In the genomic region with DNA sequence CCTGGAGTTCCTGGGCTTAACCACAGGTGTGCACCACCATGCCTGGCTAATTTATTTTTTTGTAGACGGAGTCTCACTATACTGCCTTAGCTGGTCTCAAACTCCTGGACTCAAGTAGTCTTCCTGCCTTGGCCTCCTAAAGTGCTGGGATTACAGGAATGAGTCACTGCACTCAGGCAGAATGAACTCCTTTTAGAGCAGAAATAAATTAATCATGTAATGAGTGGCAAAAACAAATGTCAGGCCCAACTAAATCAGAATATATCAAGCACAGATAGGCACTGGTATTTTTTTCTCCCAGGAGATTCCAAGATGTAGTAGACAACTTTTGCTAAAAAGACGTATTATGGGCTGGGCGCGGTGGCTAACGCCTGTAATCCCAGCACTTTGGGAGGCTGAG, we compare ENCODE assay signal across 11 cellular contexts. TPM values are rescaled to one million over a fixed set of nuclear protein-coding genes. Genes with fewer than 3 reads are reported as not detected.
DNase-seq lines count a peak whose midpoint lies in the region; ATAC-seq, FAIRE-seq and TF ChIP-seq lines count a peak whose summit lies in the region.
"Had no signal": no experiment of that assay in that cellular context is flagged by ENCODE, and none has a peak within 500 bp of the region (broad histone marks: within the 10 kb centered on the region; RNA-seq: fewer than 3 reads in every experiment).

No MANE protein-coding gene starts in this region.

- FAIRE-seq in HepG2 (lab: Jason Lieb, UNC): no peak

- H3K27ac ChIP-seq in HepG2 (ENCODE audit: extremely low read length, insufficient read depth, low read length): peak overlapping the region; percentile 23
- H3K27ac ChIP-seq in right lobe of liver: no peak overlapping the region
- H3K27ac ChIP-seq: transverse colon had no signal

- TF ChIP-seq RAD21 in HepG2 (CRISPR knock-in tag; IDR thresholded peaks at IDR 0.05): no peak

- 96% methylated on average over 5 of the region's 5 CpGs for WGBS in HepG2 (ENCODE audit: low lambda C conversion rate)
- 100% methylated on average over 2 of the region's 5 CpGs for WGBS in right lobe of liver (ENCODE audit: insufficient coverage, low coverage, low lambda C conversion rate, missing lambda C conversion rate)

- peak overlapping the region; percentile 82; the same call in 1 of the 2 replicates for H3K4me2 ChIP-seq in HepG2 (ENCODE audit: low read depth, low read length)

- H3K79me2 ChIP-seq in HepG2 (ENCODE audit: insufficient read depth, low read length): peaks cover 44% of the 10 kb centered on the region

- H3K4me3 ChIP-seq in HepG2 (replicated peaks in 1 of 3; ENCODE audit: insufficient read depth in 1 of 3, low read depth in 2 of 3, low read length in 3 of 3) (no peak overlapping the region), right lobe of liver (no peak overlapping the region), fibroblast of mammary gland (ENCODE audit: control insufficient read depth, low read depth, low read length) (no peak overlapping the region)
- H3K4me3 ChIP-seq: transverse colon had no signal

- H3K9me3 ChIP-seq in HepG2 (ENCODE audit: low read length) (no peaks in the 10 kb centered on the region), right lobe of liver (no peaks in the 10 kb centered on the region)
- H3K9me3 ChIP-seq: transverse colon had no signal

- TF ChIP-seq CTCF in HepG2 (CRISPR knock-in tag; IDR thresholded peaks at IDR 0.05) (no peak), right lobe of liver (IDR thresholded peaks at IDR 0.05) (no peak), fibroblast of mammary gland (conservative IDR thresholded peaks at IDR 0.05; ENCODE audit: control insufficient read depth, insufficient read depth, low read depth, low read length) (no peak)

- no TSS peak for BruUV-seq in HepG2 (replicated peaks; lab: Mats Ljungman, UMichigan)

- H3K9ac ChIP-seq in HepG2 (ENCODE audit: insufficient read depth, low read depth, low read length): no peak overlapping the region

- POLR2A ChIA-PET in HepG2 (lab: Yijun Ruan, JAX): interaction anchor here (4.2 kb wide), 1 partner anchor 7 kb away, joined by 71 read pairs; no protein-coding TSS in a partner anchor

- DNase-seq in HepG2 (ENCODE audit: low spot score) (no peak), right lobe of liver (no peak), fibroblast of mammary gland (ENCODE audit: low read depth) (peak; percentile 57), RPMI8226 (no peak), DMS 273 (lab: John Stamatoyannopoulos, UW; ENCODE audit: unreplicated experiment) (no peak), NCI-H524 (lab: John Stamatoyannopoulos, UW) (no peak), LoVo (ENCODE audit: low spot score) (no peak)
- DNase-seq: NCI-H2029 treated with DMSO at 0.1 percent for 48 hours, transverse colon had no signal

- in situ Hi-C loops in HepG2 (cut with HindIII; ENCODE audit: extremely low pct_ligation_motif_present, low pct_unique_long_range_greater_than_20kb): no loop called here

- no peak for ATAC-seq in HepG2
- no peak for ATAC-seq in right lobe of liver
- ATAC-seq in SK-N-SH treated with all-trans-retinoic acid at 6 μM for 48 hours: peak; percentile 10
- ATAC-seq: sciatic nerve had no signal

- CTCF ChIA-PET in HepG2 (lab: Yijun Ruan, JAX; ENCODE audit: low intra/inter-chr PET ratio, low total read pairs): no interaction called here

- peaks cover 20 to 58% of the 10 kb centered on the region in 2 experiments for H3K36me3 ChIP-seq in HepG2 (replicated peaks in 1 of 2; ENCODE audit: control insufficient read depth in 1 of 2, insufficient read depth in 2 of 2, low read length in 2 of 2)
- H3K36me3 ChIP-seq in right lobe of liver: peaks cover 13 to 64% (median 51%) of the 10 kb centered on the region in 4 donors

- intact Hi-C loops in HepG2 (cut with micrococcal nuclease; ENCODE audit: unreplicated experiment) (no loop called here), right lobe of liver (cut with DNase I) (no loop called here)

- TF ChIP-seq POLR2A in HepG2 (IDR thresholded peaks at IDR 0.05; ENCODE audit: insufficient read depth in 1 of 2, low read depth in 2 of 2, low read length in 2 of 2) (no peak), right lobe of liver (IDR thresholded peaks at IDR 0.05) (no peak)

- TF ChIP-seq EP300 in HepG2 (IDR thresholded peaks at IDR 0.05; ENCODE audit: low read depth in 2 of 2, low read length in 2 of 2) (no peak), HepG2 (CRISPR knock-in tag; IDR thresholded peaks at IDR 0.05; ENCODE audit: borderline replicate concordance) (no peak)

- H3K4me1 ChIP-seq in HepG2 (ENCODE audit: insufficient read depth, low read length) (peaks cover 60% of the 10 kb centered on the region), right lobe of liver (peaks cover 0 to 15% (median 4%) of the 10 kb centered on the region in 4 donors)

- H2AFZ ChIP-seq in HepG2 (ENCODE audit: low read length): no peak overlapping the region

- peaks cover 39% of the 10 kb centered on the region for H4K20me1 ChIP-seq in HepG2 (ENCODE audit: insufficient read depth, low read length)

- H3K27me3 ChIP-seq in HepG2 (ENCODE audit: control insufficient read depth in 1 of 2, insufficient read depth in 2 of 2, low read length in 2 of 2): no peaks in the 10 kb centered on the region; a peak in 1 of 5 replicates
- no peaks in the 10 kb centered on the region for H3K27me3 ChIP-seq in right lobe of liver
- H3K27me3 ChIP-seq: transverse colon had no signal

RNA-seq across cellular contexts. Expression of gene RPS10, which starts 2.6 kb away (rescaled TPM):
- 2,909 and 3,503 TPM in 2 replicates for total RNA-seq in HepG2 (2016; rRNA removed; fragmentation: Illumina TruSeq; extraction: Trizol)
- total RNA-seq in HepG2 (2016; cell fraction: cytosol; rRNA removed; fragmentation: Illumina TruSeq; extraction: Trizol; ENCODE audit: low read depth): 5,102 and 5,632 TPM in 2 replicates
- total RNA-seq in HepG2 (2016; cell fraction: insoluble cytoplasmic fraction; rRNA removed; fragmentation: Illumina TruSeq; extraction: Trizol): 3,081 and 3,638 TPM in 2 replicates
- total RNA-seq in HepG2 (2016; cell fraction: membrane; rRNA removed; fragmentation: Illumina TruSeq; extraction: Trizol): 7,429 and 7,480 TPM in 2 replicates
- total RNA-seq in HepG2 (2016; cell fraction: nucleus; rRNA removed; fragmentation: Illumina TruSeq; extraction: Trizol): 967 and 1,028 TPM in 2 replicates
- polyA plus RNA-seq in HepG2 (2011; rRNA removed): 4,295 and 4,648 TPM in 2 replicates
- polyA plus RNA-seq in HepG2 (2011; cell fraction: cytosol; rRNA removed): 9,439 and 9,926 TPM in 2 replicates
- 1,658 and 1,840 TPM in 2 replicates for polyA plus RNA-seq in HepG2 (2011; cell fraction: nucleus; rRNA removed)
- 3,418 and 4,251 TPM in 2 replicates for polyA plus RNA-seq in HepG2 (2012)
- 5,367 and 5,814 TPM in 2 replicates for polyA plus RNA-seq in HepG2 (2016; cell fraction: cytosol; fragmentation: Illumina TruSeq; extraction: Trizol; ENCODE audit: low read depth)
- polyA plus RNA-seq in HepG2 (2016; cell fraction: insoluble cytoplasmic fraction; fragmentation: Illumina TruSeq; extraction: Trizol; ENCODE audit: low read depth): 2,908 and 3,264 TPM in 2 replicates
- polyA plus RNA-seq in HepG2 (2016; cell fraction: membrane; fragmentation: Illumina TruSeq; extraction: Trizol; ENCODE audit: low read depth): 6,085 and 6,204 TPM in 2 replicates
- polyA plus RNA-seq in HepG2 (2016; cell fraction: nucleus; fragmentation: Illumina TruSeq; extraction: Trizol; ENCODE audit: insufficient read depth, low read depth): 1,494 and 1,555 TPM in 2 replicates
- 2,566 and 3,572 TPM in 2 replicates for polyA minus RNA-seq in HepG2 (2011; rRNA and poly(A)+ RNA removed; ENCODE audit: low replicate concordance)
- 602 and 661 TPM in 2 replicates for polyA minus RNA-seq in HepG2 (2011; cell fraction: cytosol; rRNA and poly(A)+ RNA removed)
- polyA minus RNA-seq in HepG2 (2011; cell fraction: nucleus; rRNA and poly(A)+ RNA removed): 173 and 248 TPM in 2 replicates
- 100 to 1,000 TPM; 355 to 727 (median 398) TPM for total RNA-seq in right lobe of liver

RNA-seq across cellular contexts. Expression of gene NUDT3, which starts 30.8 kb away (rescaled TPM):
- 20.2 and 30.1 TPM in 2 replicates for total RNA-seq in HepG2 (2016; rRNA removed; fragmentation: Illumina TruSeq; extraction: Trizol)
- 4.1 and 4.8 TPM in 2 replicates for total RNA-seq in HepG2 (2016; cell fraction: cytosol; rRNA removed; fragmentation: Illumina TruSeq; extraction: Trizol; ENCODE audit: low read depth)
- 19.5 and 29.7 TPM in 2 replicates for total RNA-seq in HepG2 (2016; cell fraction: insoluble cytoplasmic fraction; rRNA removed; fragmentation: Illumina TruSeq; extraction: Trizol)
- total RNA-seq in HepG2 (2016; cell fraction: membrane; rRNA removed; fragmentation: Illumina TruSeq; extraction: Trizol): 14.6 and 14.8 TPM in 2 replicates
- total RNA-seq in HepG2 (2016; cell fraction: nucleus; rRNA removed; fragmentation: Illumina TruSeq; extraction: Trizol): 15.7 and 19.0 TPM in 2 replicates
- 17.6 and 20.6 TPM in 2 replicates for polyA plus RNA-seq in HepG2 (2011; rRNA removed)
- polyA plus RNA-seq in HepG2 (2011; cell fraction: cytosol; rRNA removed): 10.7 and 14.8 TPM in 2 replicates
- polyA plus RNA-seq in HepG2 (2011; cell fraction: nucleus; rRNA removed): 9.2 and 11.9 TPM in 2 replicates
- polyA plus RNA-seq in HepG2 (2012): 5.6 TPM in 2 replicates
- polyA plus RNA-seq in HepG2 (2016; cell fraction: cytosol; fragmentation: Illumina TruSeq; extraction: Trizol; ENCODE audit: low read depth): 3.0 and 3.5 TPM in 2 replicates
- polyA plus RNA-seq in HepG2 (2016; cell fraction: insoluble cytoplasmic fraction; fragmentation: Illumina TruSeq; extraction: Trizol; ENCODE audit: low read depth): 22.4 and 22.7 TPM in 2 replicates
- polyA plus RNA-seq in HepG2 (2016; cell fraction: membrane; fragmentation: Illumina TruSeq; extraction: Trizol; ENCODE audit: low read depth): 7.4 and 7.7 TPM in 2 replicates
- 23.3 TPM in 2 replicates for polyA plus RNA-seq in HepG2 (2016; cell fraction: nucleus; fragmentation: Illumina TruSeq; extraction: Trizol; ENCODE audit: insufficient read depth, low read depth)
- 23.6 and 25.7 TPM in 2 replicates for polyA minus RNA-seq in HepG2 (2011; rRNA and poly(A)+ RNA removed; ENCODE audit: low replicate concordance)
- 18.9 and 21.6 TPM in 2 replicates for polyA minus RNA-seq in HepG2 (2011; cell fraction: cytosol; rRNA and poly(A)+ RNA removed)
- polyA minus RNA-seq in HepG2 (2011; cell fraction: nucleus; rRNA and poly(A)+ RNA removed): 14.0 and 19.0 TPM in 2 replicates
- 10 to 100 TPM; 14.5 to 22.7 (median 16.7) TPM for total RNA-seq in right lobe of liver

RNA-seq across cellular contexts. Expression of gene PACSIN1, which starts 42.6 kb away (rescaled TPM):
- total RNA-seq in HepG2 (2016; rRNA removed; fragmentation: Illumina TruSeq; extraction: Trizol) (not detected in 2 replicates), right lobe of liver (under 1 TPM in 5 of 6 experiments, not detected in 1; 0.05 to 0.37 (median 0.22) TPM)
- not detected in 2 replicates for total RNA-seq in HepG2 (2016; cell fraction: cytosol; rRNA removed; fragmentation: Illumina TruSeq; extraction: Trizol; ENCODE audit: low read depth)
- total RNA-seq in HepG2 (2016; cell fraction: insoluble cytoplasmic fraction; rRNA removed; fragmentation: Illumina TruSeq; extraction: Trizol): not detected in 2 replicates
- total RNA-seq in HepG2 (2016; cell fraction: membrane; rRNA removed; fragmentation: Illumina TruSeq; extraction: Trizol): not detected in 2 replicates
- total RNA-seq in HepG2 (2016; cell fraction: nucleus; rRNA removed; fragmentation: Illumina TruSeq; extraction: Trizol): not detected in 2 replicates
- not detected in 2 replicates for polyA plus RNA-seq in HepG2 (2011; rRNA removed)
- 0.01 TPM in 1 of 2 replicates, not detected in the other for polyA plus RNA-seq in HepG2 (2011; cell fraction: cytosol; rRNA removed)
- not detected in 2 replicates for polyA plus RNA-seq in HepG2 (2011; cell fraction: nucleus; rRNA removed)
- not detected in 2 replicates for polyA plus RNA-seq in HepG2 (2012)
- polyA plus RNA-seq in HepG2 (2016; cell fraction: cytosol; fragmentation: Illumina TruSeq; extraction: Trizol; ENCODE audit: low read depth): not detected in 2 replicates
- not detected in 2 replicates for polyA plus RNA-seq in HepG2 (2016; cell fraction: insoluble cytoplasmic fraction; fragmentation: Illumina TruSeq; extraction: Trizol; ENCODE audit: low read depth)
- not detected in 2 replicates for polyA plus RNA-seq in HepG2 (2016; cell fraction: membrane; fragmentation: Illumina TruSeq; extraction: Trizol; ENCODE audit: low read depth)
- polyA plus RNA-seq in HepG2 (2016; cell fraction: nucleus; fragmentation: Illumina TruSeq; extraction: Trizol; ENCODE audit: insufficient read depth, low read depth): not detected in 2 replicates
- polyA minus RNA-seq in HepG2 (2011; rRNA and poly(A)+ RNA removed; ENCODE audit: low replicate concordance): 0.04 and 0.05 TPM in 2 replicates
- not detected in 2 replicates for polyA minus RNA-seq in HepG2 (2011; cell fraction: cytosol; rRNA and poly(A)+ RNA removed)
- not detected in 2 replicates for polyA minus RNA-seq in HepG2 (2011; cell fraction: nucleus; rRNA and poly(A)+ RNA removed)
